Comparison of ENCODE assay signal across 19 cellular contexts in genomic region chr6:169689247-169689646, GRCh38. TPM values are rescaled to one million over a fixed set of nuclear protein-coding genes. Genes with fewer than 3 reads are reported as not detected.
DNase-seq lines count a peak whose midpoint lies in the region; ATAC-seq, FAIRE-seq and TF ChIP-seq lines count a peak whose summit lies in the region.
"Had no signal": no experiment of that assay in that cellular context is flagged by ENCODE, and none has a peak within 500 bp of the region (broad histone marks: within the 10 kb centered on the region; RNA-seq: fewer than 3 reads in every experiment).

No MANE protein-coding gene starts in this region.

- peak; percentile 90 for FAIRE-seq in bronchial epithelial cell (lab: Jason Lieb, UNC)

- H3K4me1 Mint-ChIP-seq in mesothelial cell of epicardium, result no peaks in the 10 kb centered on the region
- H3K4me1 Mint-ChIP-seq in activated T-cell treated with anti-CD3 and anti-CD28 coated beads, Interleukin-2, amount 50 U/mL, for 72 hours (ENCODE audit: low read depth), result peaks cover 5% of the 10 kb centered on the region

- no peaks in the 10 kb centered on the region for H3K27me3 ChIP-seq in bronchial epithelial cell (ENCODE audit: control insufficient read depth, insufficient read depth, low read length)
- H3K27me3 ChIP-seq: brain microvascular endothelial cell, sigmoid colon had no signal

- H3K9me3 Mint-ChIP-seq in mesothelial cell of epicardium, result peaks cover 71% of the 10 kb centered on the region
- H3K9me3 Mint-ChIP-seq in activated T-cell treated with anti-CD3 and anti-CD28 coated beads, Interleukin-2, amount 50 U/mL, for 72 hours, result peaks cover 15 to 18% of the 10 kb centered on the region in 2 donors

- H3K4me3 ChIP-seq in bronchial epithelial cell (ENCODE audit: low read depth, low read length), result no peak overlapping the region
- H3K4me3 ChIP-seq: sigmoid colon had no signal

- TF ChIP-seq CTCF in bronchial epithelial cell (IDR thresholded peaks at IDR 0.05; ENCODE audit: insufficient read depth, low read length, severe bottlenecking) (no peak), mesothelial cell of epicardium (IDR thresholded peaks at IDR 0.05; ENCODE audit: unreplicated experiment) (no peak)

- peaks cover 75% of the 10 kb centered on the region for H3K36me3 Mint-ChIP-seq in mesothelial cell of epicardium
- H3K36me3 Mint-ChIP-seq in activated T-cell treated with anti-CD3 and anti-CD28 coated beads, Interleukin-2, amount 50 U/mL, for 72 hours (ENCODE audit: insufficient read depth in 2 of 2), result peaks cover 28 to 38% of the 10 kb centered on the region in 2 donors

- no peak for ATAC-seq in GM19023 (IDR thresholded peaks at IDR 0.05; ENCODE audit: unreplicated experiment)
- no peak for ATAC-seq in activated T-cell treated with anti-CD3 and anti-CD28 coated beads, Interleukin-2, amount 50 U/mL, for 72 hours (replicated peaks in 1 of 2)
- ATAC-seq: effector memory CD8-positive, alpha-beta T cell; left lobe of liver had no signal

- no peaks in the 10 kb centered on the region for H3K36me3 ChIP-seq in bronchial epithelial cell (ENCODE audit: control insufficient read depth, insufficient read depth, low read length)

- DNase-seq in ELR (ENCODE audit: low read depth) (peak; percentile 90), NOMO-1 (lab: John Stamatoyannopoulos, UW; ENCODE audit: unreplicated experiment in 2 of 2) (peak; percentile 78 to 88), bronchial epithelial cell (ENCODE audit: low read depth) (peak; percentile 83), non-pigmented ciliary epithelial cell (ENCODE audit: low read depth) (peak; percentile 67), mesothelial cell of epicardium (ENCODE audit: low spot score in 2 of 2, unreplicated experiment in 2 of 2) (no peak)
- DNase-seq in central memory CD4-positive, alpha-beta T cell, result no peak
- no peak for DNase-seq in activated T-cell treated with anti-CD3 and anti-CD28 coated beads, Interleukin-2, amount 50 U/mL, for 72 hours
- DNase-seq: activated CD4-positive, alpha-beta T cell treated with anti-CD3 and anti-CD28 coated beads, Interleukin-2, amount 50 U/mL, for 4 hours; brain microvascular endothelial cell; CD4-positive, CD25-positive, alpha-beta regulatory T cell; effector memory CD8-positive, alpha-beta T cell; hippocampal formation; NCI-H1105 treated with DMSO at 0.1 percent for 48 hours; nephron progenitor cell; sigmoid colon had no signal

- H3K27ac Mint-ChIP-seq in mesothelial cell of epicardium, result no peak overlapping the region
- H3K27ac Mint-ChIP-seq in activated T-cell treated with anti-CD3 and anti-CD28 coated beads, Interleukin-2, amount 50 U/mL, for 72 hours, result no peak overlapping the region
- H3K27ac Mint-ChIP-seq: activated T-helper 2 cell treated with anti-CD3 and anti-CD28 coated beads, Interferon-gamma antibody, Interleukin-2, Interleukin-4, amounts not matched to agents 10 μg/mL and 5 μg/mL and 100 μg/mL, durations not matched to agents 14 hours and 24 hours and 36 hours; CD4-positive, CD25-positive, alpha-beta regulatory T cell; effector memory CD8-positive, alpha-beta T cell; nephron progenitor cell; T-helper 1 cell treated with Interleukin-12 subunit alpha and Interleukin-12 subunit beta and Interleukin-4 antibody, amounts not matched to agents 30 μg/mL and 1 μg/mL, for 36 hours had no signal

- no peak overlapping the region for H3K4me3 Mint-ChIP-seq in mesothelial cell of epicardium
- no peak overlapping the region for H3K4me3 Mint-ChIP-seq in activated T-cell treated with anti-CD3 and anti-CD28 coated beads, Interleukin-2, amount 50 U/mL, for 72 hours
- H3K4me3 Mint-ChIP-seq: CD4-positive, CD25-positive, alpha-beta regulatory T cell; effector memory CD8-positive, alpha-beta T cell; nephron progenitor cell; T-helper 1 cell treated with Interleukin-12 subunit alpha and Interleukin-12 subunit beta and Interleukin-4 antibody, amounts not matched to agents 30 μg/mL and 1 μg/mL, for 36 hours had no signal

- no peaks in the 10 kb centered on the region for H3K27me3 Mint-ChIP-seq in mesothelial cell of epicardium (ENCODE audit: low read depth)
- no peaks in the 10 kb centered on the region for H3K27me3 Mint-ChIP-seq in activated T-cell treated with anti-CD3 and anti-CD28 coated beads, Interleukin-2, amount 50 U/mL, for 72 hours (ENCODE audit: low read depth)
- H3K27me3 Mint-ChIP-seq: CD4-positive, CD25-positive, alpha-beta regulatory T cell; effector memory CD8-positive, alpha-beta T cell had no signal

RNA-seq across cellular contexts. Expression of gene WDR27, which starts 12.6 kb away (rescaled TPM):
- total RNA-seq in bronchial epithelial cell (16.8 and 21.8 TPM in 2 replicates), mesothelial cell of epicardium (114 to 128 TPM (median 116 TPM) in 3 replicates)
- total RNA-seq in activated T-cell treated with anti-CD3 and anti-CD28 coated beads, Interleukin-2, amount 50 U/mL, for 72 hours, result 10 to 100 TPM; 45.0 to 46.1 TPM

RNA-seq across cellular contexts. Expression of gene C6orf120, which starts 12.7 kb away (rescaled TPM):
- total RNA-seq in bronchial epithelial cell (17.4 and 17.6 TPM in 2 replicates), mesothelial cell of epicardium (35.5 to 36.6 TPM (median 35.8 TPM) in 3 replicates)
- 10 to 100 TPM; 13.3 to 14.4 TPM for total RNA-seq in activated T-cell treated with anti-CD3 and anti-CD28 coated beads, Interleukin-2, amount 50 U/mL, for 72 hours

RNA-seq across cellular contexts. Expression of gene PHF10, which starts 35.1 kb away (rescaled TPM):
- total RNA-seq in bronchial epithelial cell (13.4 and 14.0 TPM in 2 replicates), mesothelial cell of epicardium (74.0 to 76.9 TPM (median 75.9 TPM) in 3 replicates)
- total RNA-seq in activated T-cell treated with anti-CD3 and anti-CD28 coated beads, Interleukin-2, amount 50 U/mL, for 72 hours, result 10 to 100 TPM; 87.7 to 95.8 TPM

Comparison
In these comparisons a context has a peak if more than half of its experiments do, and no peak if none do; other contexts are left out.
1. DNase-seq: peak in ELR (single experiment), NOMO-1 (2 of 2), bronchial epithelial cell (single experiment) and non-pigmented ciliary epithelial cell (single experiment); none in central memory CD4-positive, alpha-beta T cell (single experiment), mesothelial cell of epicardium (0 of 2) and activated T-cell treated with anti-CD3 and anti-CD28 coated beads, Interleukin-2, amount 50 U/mL, for 72 hours (0 of 2).